8 cellular contexts compared by ENCODE assay signal in the genomic region with DNA sequence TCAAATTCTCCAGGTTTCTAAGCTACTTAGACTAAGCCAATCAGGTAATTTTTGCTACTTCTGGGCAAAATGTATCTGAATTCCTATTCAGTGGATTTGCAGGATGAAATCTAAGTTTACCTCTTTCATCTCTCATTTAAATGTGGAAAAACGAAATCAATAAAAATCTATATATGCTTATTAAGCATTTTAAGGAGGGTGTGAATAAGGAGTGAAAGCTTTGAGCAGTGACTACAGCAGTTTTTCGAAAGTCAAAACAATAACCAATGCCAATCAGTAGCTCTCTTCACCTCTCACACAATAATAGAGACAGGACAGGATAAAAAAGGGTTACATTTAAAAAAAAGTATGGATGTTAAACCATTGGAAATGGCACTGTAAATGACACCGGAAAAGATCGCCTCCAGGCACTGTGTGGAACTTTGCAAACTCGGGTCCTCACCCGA. TPM values are rescaled to one million over a fixed set of nuclear protein-coding genes. Genes with fewer than 3 reads are reported as not detected.
DNase-seq lines count a peak whose midpoint lies in the region; ATAC-seq, FAIRE-seq and TF ChIP-seq lines count a peak whose summit lies in the region.

No MANE protein-coding gene starts in this region.

- DNase-seq in GM12891 (ENCODE audit: insufficient read length, low spot score) (no peak), kidney epithelial cell (ENCODE audit: low read depth) (no peak), upper lobe of right lung (no peak), AG08395 (ENCODE audit: low spot score) (no peak), omental fat pad (ENCODE audit: low spot score) (no peak)
- DNase-seq in activated CD8-positive, alpha-beta T cell treated with anti-CD3 and anti-CD28 coated beads for 36 hours: no peak

- H3K4me3 Mint-ChIP-seq in activated CD8-positive, alpha-beta T cell treated with anti-CD3 and anti-CD28 coated beads for 36 hours: peak overlapping the region; percentile 79

- no peak for TF ChIP-seq CTCF in activated CD8-positive, alpha-beta T cell treated with anti-CD3 and anti-CD28 coated beads for 36 hours (IDR thresholded peaks at IDR 0.05)
- TF ChIP-seq CTCF in kidney epithelial cell (IDR thresholded peaks at IDR 0.05; ENCODE audit: insufficient read depth, low read length, poor library complexity, severe bottlenecking) (no peak), upper lobe of right lung (IDR thresholded peaks at IDR 0.05) (no peak), omental fat pad (IDR thresholded peaks at IDR 0.05) (no peak)

- ATAC-seq in HG02678 (IDR thresholded peaks at IDR 0.05; ENCODE audit: unreplicated experiment) (peak; percentile 7), upper lobe of right lung (no peak), HG02763 (IDR thresholded peaks at IDR 0.05; ENCODE audit: unreplicated experiment) (no peak), omental fat pad (ENCODE audit: low FRiP score) (no peak)
- ATAC-seq in activated CD8-positive, alpha-beta T cell treated with anti-CD3 and anti-CD28 coated beads for 36 hours: peak; percentile 12

- H3K4me1 Mint-ChIP-seq in activated CD8-positive, alpha-beta T cell treated with anti-CD3 and anti-CD28 coated beads for 36 hours (ENCODE audit: low read depth): peaks cover 16% of the 10 kb centered on the region

- peaks cover 4% of the 10 kb centered on the region for H3K36me3 Mint-ChIP-seq in activated CD8-positive, alpha-beta T cell treated with anti-CD3 and anti-CD28 coated beads for 36 hours (ENCODE audit: low read depth)

- CTCF ChIA-PET in activated CD8-positive, alpha-beta T cell treated with anti-CD3 and anti-CD28 coated beads for 36 hours (lab: Charles Lee): interaction anchor here (1.0 to 2.0 kb wide), 7 partner anchors 12 to 236 kb away, joined by 3 to 11 read pairs (median 5); no protein-coding TSS in a partner anchor

- H3K9me3 Mint-ChIP-seq in activated CD8-positive, alpha-beta T cell treated with anti-CD3 and anti-CD28 coated beads for 36 hours: no peaks in the 10 kb centered on the region

- POLR2A ChIA-PET in activated CD8-positive, alpha-beta T cell treated with anti-CD3 and anti-CD28 coated beads for 36 hours (lab: Charles Lee): interaction anchor here (0.7 kb wide), 1 partner anchor 161 kb away, joined by 3 read pairs; no protein-coding TSS in a partner anchor

- H3K4me1 ChIP-seq in upper lobe of right lung: peaks cover 5% of the 10 kb centered on the region

- H3K4me3 ChIP-seq in kidney epithelial cell (ENCODE audit: low read depth, low read length) (peak overlapping the region; percentile 72), upper lobe of right lung (peak overlapping the region; percentile 93)

- no peak for FAIRE-seq in GM12891 (lab: Jason Lieb, UNC)

- H3K27me3 ChIP-seq in kidney epithelial cell (ENCODE audit: control insufficient read depth, insufficient read depth, low read length): no peaks in the 10 kb centered on the region
- H3K27me3 ChIP-seq in upper lobe of right lung: no peaks in the 10 kb centered on the region

- H3K27me3 Mint-ChIP-seq in activated CD8-positive, alpha-beta T cell treated with anti-CD3 and anti-CD28 coated beads for 36 hours: peaks cover 9% of the 10 kb centered on the region

- peak overlapping the region; percentile 91 for H3K27ac ChIP-seq in upper lobe of right lung

- peak overlapping the region; percentile 92 for H3K27ac Mint-ChIP-seq in activated CD8-positive, alpha-beta T cell treated with anti-CD3 and anti-CD28 coated beads for 36 hours

- intact Hi-C loops in activated CD8-positive, alpha-beta T cell treated with anti-CD3 and anti-CD28 coated beads for 36 hours (cut with micrococcal nuclease): no loop called here
- intact Hi-C loops in upper lobe of right lung (cut with DNase I): no loop called here

- peak; percentile 65; the same call in 1 of the 2 replicates for TF ChIP-seq POLR2A in GM12891 (IDR thresholded peaks at IDR 0.05; ENCODE audit: low read depth, low read length)

- H3K36me3 ChIP-seq in kidney epithelial cell (ENCODE audit: control insufficient read depth, insufficient read depth, low read length): no peaks in the 10 kb centered on the region
- H3K36me3 ChIP-seq in upper lobe of right lung: no peaks in the 10 kb centered on the region

- no peaks in the 10 kb centered on the region for H3K9me3 ChIP-seq in upper lobe of right lung

TF ChIP-seq in GM12891, 5 proteins besides CTCF, POLR2A, EP300 and RAD21:
- TF ChIP-seq SPI1 (IDR thresholded peaks at IDR 0.05; ENCODE audit: low read depth, low read length) (no peak), POU2F2 (IDR thresholded peaks at IDR 0.05; ENCODE audit: low read depth, low read length) (no peak), POLR2AphosphoS5 (IDR thresholded peaks at IDR 0.05; ENCODE audit: low read depth, low read length) (peak; percentile 55; the same call in 1 of the 2 replicates), TAF1 (IDR thresholded peaks at IDR 0.05; ENCODE audit: low read depth, low read length) (no peak)

RNA-seq across cellular contexts. Expression of gene BCKDHB, which starts 0.5 kb away (rescaled TPM):
- polyA plus RNA-seq in GM12891 (2012; ENCODE audit: low read depth, missing spikeins): 16.9 TPM
- 10 to 100 TPM; 17.8 to 19.3 TPM for total RNA-seq in activated CD8-positive, alpha-beta T cell treated with anti-CD3 and anti-CD28 coated beads for 36 hours
- total RNA-seq in kidney epithelial cell (14.8 and 21.5 TPM in 2 replicates), upper lobe of right lung (17.6 TPM), omental fat pad (10 to 100 TPM in 3 of 4 donors, 1 to 10 TPM in 1; 8.9 to 18.4 (median 16.6) TPM)

Comparison
In these comparisons a context has a peak if more than half of its experiments do, and no peak if none do; other contexts are left out.
1. ATAC-seq: peak in HG02678 (single experiment) and activated CD8-positive, alpha-beta T cell treated with anti-CD3 and anti-CD28 coated beads for 36 hours (single experiment); none in upper lobe of right lung (single experiment), HG02763 (single experiment) and omental fat pad (single experiment).